In genomic region chr5:174386846-174387245, GRCh38 we compare ENCODE assay signal across 16 cellular contexts.
DNase-seq lines count a peak whose midpoint lies in the region; ATAC-seq, FAIRE-seq and TF ChIP-seq lines count a peak whose summit lies in the region.
"Had no signal": no experiment of that assay in that cellular context is flagged by ENCODE, and none has a peak within 500 bp of the region (broad histone marks: within the 10 kb centered on the region; RNA-seq: fewer than 3 reads in every experiment).

No MANE protein-coding gene starts in this region.

- intact Hi-C loops in IMR-90 (cut with micrococcal nuclease), result no loop called here
- intact Hi-C loops in lower lobe of right lung (cut with DNase I), result no loop called here

- peak overlapping the region; percentile 39; the same call in 1 of the 2 replicates for H3K18ac ChIP-seq in IMR-90 (ENCODE audit: low read depth, low read length)

- peak overlapping the region; percentile 62 for H2BK20ac ChIP-seq in IMR-90 (ENCODE audit: low read depth, low read length)

- no peak overlapping the region for H2BK15ac ChIP-seq in IMR-90 (ENCODE audit: low read depth, low read length)

- peak; percentile 33 for DNase-seq in EH (ENCODE audit: low read depth)
- DNase-seq in IMR-90, result no peak
- no peak for DNase-seq in osteoblast (ENCODE audit: insufficient read length, low spot score, missing footprints)
- no peak for DNase-seq in GM12892 (ENCODE audit: insufficient read length)
- DNase-seq in lower lobe of right lung, result no peak
- DNase-seq: BE2C; C1 segment of cervical spinal cord; Caco-2; CD4-positive, alpha-beta T cell; GDM1; GOT3; H9 had no signal

- no peak overlapping the region for H4K8ac ChIP-seq in IMR-90 (ENCODE audit: low read depth in 2 of 2, low read length in 2 of 2)

- H3K79me1 ChIP-seq in IMR-90 (ENCODE audit: low read depth in 1 of 2, low read length in 2 of 2), result no peaks in the 10 kb centered on the region

- H3K14ac ChIP-seq in IMR-90 (replicated peaks; ENCODE audit: low read depth, low read length), result no peak overlapping the region; the same call in 1 of the 2 replicates

- H3K4me2 ChIP-seq in IMR-90 (ENCODE audit: low read depth, low read length) (no peak overlapping the region), osteoblast (ENCODE audit: insufficient read depth, low read length) (no peak overlapping the region)

- no CpG with 5 or more reads among the region's 2 CpGs for WGBS in IMR-90 (ENCODE audit: extremely low coverage in 2 of 2, insufficient read length in 1 of 2), 2 experiments

- no peaks in the 10 kb centered on the region for H4K20me1 ChIP-seq in IMR-90 (ENCODE audit: insufficient read depth, low read length)
- no peaks in the 10 kb centered on the region for H4K20me1 ChIP-seq in osteoblast (ENCODE audit: insufficient read depth, low read length)

- H2AK5ac ChIP-seq in IMR-90 (ENCODE audit: low read depth, low read length), result no peak overlapping the region

- FAIRE-seq in GM12892 (lab: Jason Lieb, UNC), result no peak
- FAIRE-seq: D721Med, GM19239, K562 had no signal

- peak overlapping the region; percentile 19 for H2AFZ ChIP-seq in IMR-90 (replicated peaks; ENCODE audit: low read length, poor library complexity)
- H2AFZ ChIP-seq in osteoblast (ENCODE audit: low read length), result no peak overlapping the region

- ATAC-seq in IMR-90 (ENCODE audit: low read depth) (no peak), GM18858 (IDR thresholded peaks at IDR 0.05; ENCODE audit: unreplicated experiment) (no peak), lower lobe of right lung (no peak)
- ATAC-seq: K562 had no signal

- no peak overlapping the region for H2AK9ac ChIP-seq in IMR-90 (replicated peaks; ENCODE audit: low read depth, low read length, poor library complexity)

- no peak overlapping the region for H3K4ac ChIP-seq in IMR-90 (ENCODE audit: low read depth, low read length)

- no peak overlapping the region for H3K4me3 ChIP-seq in IMR-90 (ENCODE audit: insufficient read depth, low read depth, low read length)
- no peak overlapping the region for H3K4me3 ChIP-seq in osteoblast (ENCODE audit: insufficient read depth, low read length)
- no peak overlapping the region for H3K4me3 ChIP-seq in lower lobe of right lung
- H3K4me3 ChIP-seq: K562 had no signal

- TF ChIP-seq POLR2A in IMR-90 (IDR thresholded peaks at IDR 0.05; ENCODE audit: low read depth, low read length) (no peak), GM12892 (IDR thresholded peaks at IDR 0.05; ENCODE audit: low read depth, low read length) (no peak)

- no peak overlapping the region; the same call in 1 of the 2 replicates for H4K91ac ChIP-seq in IMR-90 (ENCODE audit: insufficient read depth, low read depth, low read length)

- 0 out of 2 replicates have a peak, but pooled peaks cover 4% of the 10 kb centered on the region for H3K9me1 ChIP-seq in IMR-90 (ENCODE audit: insufficient read depth, low read length)

- no peak overlapping the region for H3K9ac ChIP-seq in IMR-90 (ENCODE audit: low read depth, low read length)

- H3K56ac ChIP-seq in IMR-90 (ENCODE audit: extremely low read depth, insufficient read depth, low read length), result no peak overlapping the region

- TF ChIP-seq RAD21 in IMR-90 (IDR thresholded peaks at IDR 0.05; ENCODE audit: low read length), result no peak

- H3K23ac ChIP-seq in IMR-90 (ENCODE audit: low read depth, low read length), result no peak overlapping the region

- dilution Hi-C loops in IMR-90 (cut with HindIII; ENCODE audit: low sequenced_read_pairs, unreplicated experiment), result no loop called here

- no peak overlapping the region for H3K27ac ChIP-seq in IMR-90 (ENCODE audit: insufficient read depth, low read length)
- H3K27ac ChIP-seq in osteoblast (ENCODE audit: low read depth, low read length), result peak overlapping the region; percentile 41
- H3K27ac ChIP-seq in lower lobe of right lung, result no peak overlapping the region

- TF ChIP-seq CTCF in IMR-90 (conservative IDR thresholded peaks at IDR 0.05; ENCODE audit: low read depth, low read length) (no peak), osteoblast (IDR thresholded peaks at IDR 0.05; ENCODE audit: extremely low read depth, low read depth, low read length) (no peak), lower lobe of right lung (IDR thresholded peaks at IDR 0.05) (no peak)

- H4K5ac ChIP-seq in IMR-90 (ENCODE audit: low read depth, low read length), result peak overlapping the region; percentile 27; the same call in 1 of the 2 replicates

- POLR2A ChIA-PET in IMR-90 (lab: Charles Lee; ENCODE audit: unreplicated experiment), result interaction anchor here (0.8 kb wide), 1 partner anchor 13 kb away, joined by 3 read pairs; no protein-coding TSS in a partner anchor

- peaks cover 13% of the 10 kb centered on the region for H3K4me1 ChIP-seq in IMR-90 (ENCODE audit: control insufficient read depth, insufficient read depth, low read length)
- peaks cover 8% of the 10 kb centered on the region for H3K4me1 ChIP-seq in osteoblast (ENCODE audit: insufficient read depth, low read length)
- H3K4me1 ChIP-seq in lower lobe of right lung, result no peaks in the 10 kb centered on the region

- H2BK5ac ChIP-seq in IMR-90 (ENCODE audit: low read depth, low read length, poor library complexity, severe bottlenecking), result no peak overlapping the region

- H3K36me3 ChIP-seq in IMR-90 (ENCODE audit: control insufficient read depth, insufficient read depth, low read length) (no peaks in the 10 kb centered on the region), osteoblast (ENCODE audit: insufficient read depth, low read length) (no peaks in the 10 kb centered on the region), lower lobe of right lung (no peaks in the 10 kb centered on the region)
- H3K36me3 ChIP-seq: BE2C had no signal

- CTCF ChIA-PET in IMR-90 (lab: Yijun Ruan, JAX), result no interaction called here

- H3K9me3 ChIP-seq in IMR-90 (ENCODE audit: control insufficient read depth, insufficient read depth, low read length) (no peaks in the 10 kb centered on the region), osteoblast (ENCODE audit: low read depth, low read length) (no peaks in the 10 kb centered on the region), lower lobe of right lung (no peaks in the 10 kb centered on the region)
- H3K9me3 ChIP-seq: BE2C, Caco-2 had no signal

- H3K27me3 ChIP-seq in IMR-90 (ENCODE audit: control insufficient read depth, insufficient read depth, low read length), result peaks cover 1% of the 10 kb centered on the region
- no peaks in the 10 kb centered on the region for H3K27me3 ChIP-seq in osteoblast (ENCODE audit: insufficient read depth, low read length)
- peaks cover 15% of the 10 kb centered on the region for H3K27me3 ChIP-seq in lower lobe of right lung (ENCODE audit: low read depth)
- H3K27me3 ChIP-seq: BE2C had no signal

- BruUV-seq in IMR-90 (replicated peaks; lab: Mats Ljungman, UMichigan), result no TSS peak

- H3K79me2 ChIP-seq in osteoblast (ENCODE audit: insufficient read depth, low read length), result no peaks in the 10 kb centered on the region

- in situ Hi-C loops in IMR-90 (cut with MboI; ENCODE audit: low sequenced_read_pairs), result no loop called here

- peak overlapping the region; percentile 13; the same call in 1 of the 2 replicates for H2BK120ac ChIP-seq in IMR-90 (ENCODE audit: low read depth, low read length)

TF ChIP-seq in IMR-90, 13 proteins besides CTCF, POLR2A, EP300 and RAD21:
- TF ChIP-seq BHLHE40 (IDR thresholded peaks at IDR 0.05; ENCODE audit: low read depth, low read length), result no peak
- no peak for TF ChIP-seq MAFK (IDR thresholded peaks at IDR 0.05; ENCODE audit: low read depth, low read length)
- TF ChIP-seq, protein P1, sequence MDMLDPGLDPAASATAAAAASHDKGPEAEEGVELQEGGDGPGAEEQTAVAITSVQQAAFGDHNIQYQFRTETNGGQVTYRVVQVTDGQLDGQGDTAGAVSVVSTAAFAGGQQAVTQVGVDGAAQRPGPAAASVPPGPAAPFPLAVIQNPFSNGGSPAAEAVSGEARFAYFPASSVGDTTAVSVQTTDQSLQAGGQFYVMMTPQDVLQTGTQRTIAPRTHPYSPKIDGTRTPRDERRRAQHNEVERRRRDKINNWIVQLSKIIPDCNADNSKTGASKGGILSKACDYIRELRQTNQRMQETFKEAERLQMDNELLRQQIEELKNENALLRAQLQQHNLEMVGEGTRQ (IDR thresholded peaks at IDR 0.05; ENCODE audit: low read depth, low read length), result no peak
- no peak for TF ChIP-seq RCOR1 (IDR thresholded peaks at IDR 0.05; ENCODE audit: insufficient replicate concordance, low read length)
- no peak for TF ChIP-seq MAZ (IDR thresholded peaks at IDR 0.05; ENCODE audit: borderline replicate concordance, low read depth, low read length)
- TF ChIP-seq RFX5 (IDR thresholded peaks at IDR 0.05; ENCODE audit: low read depth, low read length), result no peak
